In genomic region chr20:36506253-36506652, GRCh38 we compare ENCODE assay signal across 8 cellular contexts. TPM values are rescaled to one million over a fixed set of nuclear protein-coding genes. Genes with fewer than 3 reads are reported as not detected.
DNase-seq lines count a peak whose midpoint lies in the region; ATAC-seq and TF ChIP-seq lines count a peak whose summit lies in the region.

No MANE protein-coding gene starts in this region.

- H2AK5ac ChIP-seq in H9 (ENCODE audit: insufficient read length, low read length), result no peak overlapping the region

- H3K4me1 ChIP-seq in Caco-2, result no peaks in the 10 kb centered on the region
- no peaks in the 10 kb centered on the region for H3K4me1 ChIP-seq in H9 (ENCODE audit: insufficient read depth, low read length)
- H3K4me1 ChIP-seq in uterus, result no peaks in the 10 kb centered on the region
- H3K4me1 ChIP-seq in left lung, result no peaks in the 10 kb centered on the region

- H3K27me3 ChIP-seq in Caco-2 (replicated peaks; ENCODE audit: control insufficient read depth, insufficient read depth, low read length) (no peaks in the 10 kb centered on the region), H9 (ENCODE audit: insufficient read depth, low read length) (no peaks in the 10 kb centered on the region), uterus (no peaks in the 10 kb centered on the region), left lung (no peaks in the 10 kb centered on the region)

- no peak overlapping the region for H4K5ac ChIP-seq in H9 (ENCODE audit: insufficient read length, low read depth, low read length)

- no peak overlapping the region for H2BK15ac ChIP-seq in H9 (ENCODE audit: low read depth, low read length)

- no peak for ATAC-seq in left lung

- no peak overlapping the region for H3K23ac ChIP-seq in H9 (ENCODE audit: insufficient read length, low read depth, low read length)

- H4K8ac ChIP-seq in H9 (replicated peaks; ENCODE audit: insufficient read length, low read depth, low read length), result no peak overlapping the region

- TF ChIP-seq CTCF in Caco-2 (IDR thresholded peaks at IDR 0.05; ENCODE audit: insufficient read depth in 1 of 2, low read depth in 1 of 2, low read length in 1 of 2, severe bottlenecking in 1 of 2, unreplicated experiment in 1 of 2), result peak; percentile 58 to 73
- peak; percentile 58 for TF ChIP-seq CTCF in H9 (conservative IDR thresholded peaks at IDR 0.05)
- peak; percentile 13 for TF ChIP-seq CTCF in glutamatergic neuron (IDR thresholded peaks at IDR 0.05; ENCODE audit: partially characterized antibody, unreplicated experiment)
- peak in 1 of 4 experiments; percentile 5 for TF ChIP-seq CTCF in uterus (IDR thresholded peaks at IDR 0.05)
- TF ChIP-seq CTCF in left lung (IDR thresholded peaks at IDR 0.05), result no peak

- no peak overlapping the region for H3K9ac ChIP-seq in H9 (ENCODE audit: extremely low read depth, insufficient read length, low read length)

- H3K36me3 Mint-ChIP-seq in Caco-2 (ENCODE audit: insufficient read depth, unreplicated experiment) (peaks cover 55% of the 10 kb centered on the region), H9 (ENCODE audit: insufficient read depth in 1 of 3, low read depth in 3 of 3) (peaks cover 7 to 61% (median 46%) of the 10 kb centered on the region in 3 experiments; a peak in 6 of 7 replicates), glutamatergic neuron (ENCODE audit: unreplicated experiment) (no peaks in the 10 kb centered on the region)

- H2BK5ac ChIP-seq in H9 (ENCODE audit: insufficient read length, low read length), result no peak overlapping the region

- H3K4me3 ChIP-seq in Caco-2 (ENCODE audit: low read depth, low read length), result no peak overlapping the region
- no peak overlapping the region for H3K4me3 ChIP-seq in uterus
- no peak overlapping the region for H3K4me3 ChIP-seq in left lung

- no peak overlapping the region for H4K91ac ChIP-seq in H9 (ENCODE audit: insufficient read length, low read depth, low read length)

- H4K20me1 ChIP-seq in H9 (ENCODE audit: control insufficient read depth, insufficient read depth, insufficient read length), result no peaks in the 10 kb centered on the region

- no CpG with 5 or more reads among the region's 1 CpG for WGBS in H9 (ENCODE audit: extremely low coverage, insufficient read length, low lambda C conversion rate)

- H3K4me1 Mint-ChIP-seq in Caco-2 (ENCODE audit: low read depth, unreplicated experiment), result no peaks in the 10 kb centered on the region
- H3K4me1 Mint-ChIP-seq in H9, result no peaks in the 10 kb centered on the region
- H3K4me1 Mint-ChIP-seq in glutamatergic neuron (ENCODE audit: low read depth, unreplicated experiment), result peaks cover 4% of the 10 kb centered on the region

- no peaks in the 10 kb centered on the region for H3K9me3 ChIP-seq in Caco-2
- H3K9me3 ChIP-seq in H9 (ENCODE audit: control insufficient read depth, low read depth, low read length), result no peaks in the 10 kb centered on the region
- no peaks in the 10 kb centered on the region for H3K9me3 ChIP-seq in uterus
- H3K9me3 ChIP-seq in left lung, result no peaks in the 10 kb centered on the region

- H2BK20ac ChIP-seq in H9 (ENCODE audit: low read depth, low read length, poor library complexity, severe bottlenecking), result no peak overlapping the region

- no peak overlapping the region for H3K27ac ChIP-seq in H9 (ENCODE audit: insufficient read length, low read depth, low read length)
- H3K27ac ChIP-seq in uterus, result no peak overlapping the region
- no peak overlapping the region for H3K27ac ChIP-seq in left lung

- no peak overlapping the region for H2AFZ ChIP-seq in H9 (ENCODE audit: low read length)

- TF ChIP-seq POLR2A in uterus (IDR thresholded peaks at IDR 0.05), result no peak

- in situ Hi-C loops in SK-MEL-5 (cut with HindIII; ENCODE audit: low pct_unique_long_range_greater_than_20kb, low sequenced_read_pairs), result no loop called here

- intact Hi-C loops in Caco-2 (cut with micrococcal nuclease; ENCODE audit: unreplicated experiment) (loop anchor here (1.0 kb wide), 2 partner anchors 86 to 99 kb away; partner anchors contain the start of gene RAB5IF), uterus (cut with DNase I; ENCODE audit: low total_unique reads) (no loop called here), left lung (cut with DNase I) (no loop called here)

- no peak overlapping the region for H3K14ac ChIP-seq in H9 (ENCODE audit: insufficient read depth, low read length)

- H3K4me2 ChIP-seq in H9 (ENCODE audit: insufficient read depth, insufficient read length, low read length), result no peak overlapping the region

- H3K9me3 Mint-ChIP-seq in Caco-2 (ENCODE audit: unreplicated experiment), result no peaks in the 10 kb centered on the region
- no peaks in the 10 kb centered on the region for H3K9me3 Mint-ChIP-seq in H9
- H3K9me3 Mint-ChIP-seq in glutamatergic neuron (ENCODE audit: unreplicated experiment), result peaks cover 5% of the 10 kb centered on the region

- no peak overlapping the region for H3K4ac ChIP-seq in H9 (ENCODE audit: low read depth, low read length)

- no peak overlapping the region for H2BK12ac ChIP-seq in H9 (ENCODE audit: insufficient read length, low read depth, low read length)

- H3K4me3 Mint-ChIP-seq in Caco-2 (ENCODE audit: unreplicated experiment) (no peak overlapping the region), H9 (no peak overlapping the region), glutamatergic neuron (ENCODE audit: unreplicated experiment) (no peak overlapping the region)

- H3T11ph ChIP-seq in H9 (ENCODE audit: low read length), result no peak overlapping the region

- H3K27ac Mint-ChIP-seq in Caco-2 (ENCODE audit: unreplicated experiment) (no peak overlapping the region), H9 (no peak overlapping the region), glutamatergic neuron (ENCODE audit: unreplicated experiment) (no peak overlapping the region)

- CTCF ChIA-PET in Caco-2 (lab: Charles Lee), result interaction anchor here (0.5 to 1.4 kb wide), 13 partner anchors 9 to 443 kb away, joined by 3 to 13 read pairs (median 4); partner anchors contain the start of gene RAB5IF

- H3K36me3 ChIP-seq in Caco-2 (ENCODE audit: control insufficient read depth, insufficient read depth, low read length), result peaks cover 5% of the 10 kb centered on the region
- H3K36me3 ChIP-seq in uterus, result no peaks in the 10 kb centered on the region
- H3K36me3 ChIP-seq in left lung, result peaks cover 0 to 89% of the 10 kb centered on the region in 2 donors

- no peaks in the 10 kb centered on the region for H3K23me2 ChIP-seq in H9 (ENCODE audit: insufficient read length, low read depth, low read length, poor library complexity, severe bottlenecking)

- H3K27me3 Mint-ChIP-seq in Caco-2 (ENCODE audit: insufficient read depth, unreplicated experiment) (no peaks in the 10 kb centered on the region), H9 (ENCODE audit: low read depth) (no peaks in the 10 kb centered on the region), glutamatergic neuron (ENCODE audit: unreplicated experiment) (peaks cover 2% of the 10 kb centered on the region)

- DNase-seq in Caco-2 (peak in 1 of 2 experiments; percentile 55), H9 (no peak), SK-MEL-5 (ENCODE audit: low read depth, low spot score) (peak; percentile 61), glutamatergic neuron (no peak), uterus (no peak), NCI-H1092 treated with DMSO at 0.1 percent for 48 hours (lab: John Stamatoyannopoulos, UW) (no peak), left lung (no peak)
- DNase-seq in stimulated activated CD4-positive, alpha-beta T cell treated with anti-CD3 and anti-CD28 coated beads, Interleukin-1b, Interleukin-23, amount 100 ng/mL, for 48 hours, result no peak

- no TSS peak for BruUV-seq in Caco-2 (replicated peaks; lab: Mats Ljungman, UMichigan)

- no peaks in the 10 kb centered on the region for H3K79me1 ChIP-seq in H9 (ENCODE audit: insufficient read depth, low read depth, low read length, poor library complexity, severe bottlenecking)

- no peak overlapping the region for H2BK120ac ChIP-seq in H9 (ENCODE audit: low read depth, low read length, poor library complexity, severe bottlenecking)

- POLR2A ChIA-PET in Caco-2 (lab: Charles Lee), result interaction anchor here (0.5 to 0.6 kb wide), 2 partner anchors 34 to 67 kb away, joined by 7 to 8 read pairs; partner anchors contain the start of gene TGIF2

- no peak overlapping the region for H3K56ac ChIP-seq in H9 (ENCODE audit: insufficient read length, low read depth, low read length)

- no peaks in the 10 kb centered on the region for H3K79me2 ChIP-seq in H9 (ENCODE audit: insufficient read depth, low read length)

- no peak overlapping the region for H3K18ac ChIP-seq in H9 (ENCODE audit: insufficient read length, low read depth, low read length)

RNA-seq across cellular contexts. Expression of gene MYL9, which starts 35.1 kb away (rescaled TPM):
- total RNA-seq in Caco-2 (2022), result 382 and 446 TPM in 2 replicates
- total RNA-seq in H9 (2021), result 217 and 218 TPM in 2 replicates
- not detected in 2 replicates for total RNA-seq in SK-MEL-5 (2014; rRNA removed; shearing (Covaris generic))
- polyA plus RNA-seq in SK-MEL-5 (2015; cell fraction: cytosol; rRNA removed), result not detected in 2 replicates
- not detected in 2 replicates for polyA plus RNA-seq in SK-MEL-5 (2015; cell fraction: nucleus; rRNA removed)
- total RNA-seq in glutamatergic neuron (ENCODE audit: unreplicated experiment), result 2.0 TPM
- total RNA-seq in uterus, result 1,000 to 10,000 TPM in 1 of 4 donors, 100 to 1,000 TPM in 2, 10 to 100 TPM in 1; 18.5 to 1,447 (median 245) TPM
- 100 to 1,000 TPM; 319 to 344 TPM for total RNA-seq in left lung

Comparison
In these comparisons a context has a peak if more than half of its experiments do, and no peak if none do; other contexts are left out.
1. CTCF ChIP-seq: peak in Caco-2 (2 of 2), H9 (single experiment) and glutamatergic neuron (single experiment); none in left lung (0 of 2).